In genomic region chr3:53065841-53066480, GRCh38 we compare ENCODE assay signal across 2 cellular contexts.
A peak's percentile ranks its signal among the peaks of the same experiment; 100 is the strongest.
TF ChIP-seq lines count a peak whose summit lies in the region.

No MANE protein-coding gene starts in this region.

TF ChIP-seq in HepG2, 621 proteins besides CTCF, POLR2A, EP300 and RAD21:
- no peak for TF ChIP-seq HDAC1 (CRISPR knock-in tag; IDR thresholded peaks at IDR 0.05)

TF ChIP-seq in K562, 482 proteins besides CTCF, POLR2A, EP300 and RAD21:
- peak; percentile 95 for TF ChIP-seq ZNF239 (CRISPR knock-in tag; IDR thresholded peaks at IDR 0.05)
- no peak for TF ChIP-seq ZNF668 (CRISPR knock-in tag; IDR thresholded peaks at IDR 0.05)
- peak; percentile 4; the same call in 1 of the 2 replicates for TF ChIP-seq TFE3 (CRISPR knock-in tag; IDR thresholded peaks at IDR 0.05)
- TF ChIP-seq RBM25 (IDR thresholded peaks at IDR 0.05; ENCODE audit: low read depth, low read length, severe bottlenecking), result peak; percentile 11
